In genomic region chr5:15518786-15519185, GRCh38 we compare ENCODE assay signal across 27 cellular contexts. TPM values are rescaled to one million over a fixed set of nuclear protein-coding genes. Genes with fewer than 3 reads are reported as not detected.
"Had no signal": no experiment of that assay in that cellular context is flagged by ENCODE, and none has a peak within 500 bp of the region (broad histone marks: within the 10 kb centered on the region; RNA-seq: fewer than 3 reads in every experiment).

No MANE protein-coding gene starts in this region.

- ATAC-seq: activated naive CD4-positive, alpha-beta T cell treated with anti-CD3 and anti-CD28 coated beads, Interleukin-2, amount 50 U/mL, for 72 hours; activated T-cell treated with anti-CD3 and anti-CD28 coated beads, Interleukin-2, amount 50 U/mL, for 72 hours had no signal

- H3K9me3 Mint-ChIP-seq: activated CD4-positive, alpha-beta T cell treated with anti-CD3 and anti-CD28 coated beads, Interleukin-2, amount 10 ng/mL, durations not matched to agents 7 days and 5 days; endodermal cell had no signal

- H3K27ac ChIP-seq: ascending aorta, coronary artery, dorsolateral prefrontal cortex, esophagus squamous epithelium had no signal

- H3K9me3 ChIP-seq: ascending aorta, esophagus squamous epithelium had no signal

- H3K4me3 ChIP-seq: ascending aorta, coronary artery, dorsolateral prefrontal cortex, esophagus squamous epithelium had no signal

- DNase-seq: activated CD4-positive, alpha-beta memory T cell treated with anti-CD3 and anti-CD28 coated beads, Interleukin-2, amount 10 ng/mL, durations not matched to agents 7 days and 5 days; activated CD4-positive, alpha-beta T cell treated with anti-CD3 and anti-CD28 coated beads for 1 hour; activated CD4-positive, alpha-beta T cell treated with anti-CD3 and anti-CD28 coated beads for 4 hours; activated CD4-positive, alpha-beta T cell treated with anti-CD3 and anti-CD28 coated beads, Interleukin-2, amount 10 ng/mL, durations not matched to agents 7 days and 5 days; activated CD4-positive, alpha-beta T cell treated with anti-CD3 and anti-CD28 coated beads, Interleukin-2, amount 50 U/mL, for 4 hours; activated CD8-positive, alpha-beta memory T cell treated with anti-CD3 and anti-CD28 coated beads, Interleukin-2, amount 50 U/mL, for 48 hours; activated gamma-delta T cell; activated naive CD4-positive, alpha-beta T cell; activated naive CD4-positive, alpha-beta T cell treated with anti-CD3 and anti-CD28 coated beads, Interleukin-2, amount 10 ng/mL, durations not matched to agents 7 days and 5 days; activated naive CD8-positive, alpha-beta T cell treated with anti-CD3 and anti-CD28 coated beads, Interleukin-2, amount 10 ng/mL, durations not matched to agents 7 days and 5 days; activated T-cell treated with anti-CD3 and anti-CD28 coated beads for 4 hours; activated T-cell treated with anti-CD3 and anti-CD28 coated beads, Interleukin-2, amount 50 U/mL, for 24 hours; activated T-cell treated with anti-CD3 and anti-CD28 coated beads, Interleukin-2, amount 50 U/mL, for 72 hours; dorsolateral prefrontal cortex; effector memory CD4-positive, alpha-beta T cell; endodermal cell; esophagus squamous epithelium; foreskin fibroblast; head of caudate nucleus; T-helper 2 cell had no signal

- H3K27me3 ChIP-seq: ascending aorta, dorsolateral prefrontal cortex, esophagus squamous epithelium had no signal

- H3K4me1 Mint-ChIP-seq: activated CD4-positive, alpha-beta memory T cell treated with anti-CD3 and anti-CD28 coated beads, Interleukin-2, amount 10 ng/mL, durations not matched to agents 7 days and 5 days; activated CD4-positive, alpha-beta T cell treated with anti-CD3 and anti-CD28 coated beads, Interleukin-2, amount 10 ng/mL, durations not matched to agents 7 days and 5 days; activated naive CD4-positive, alpha-beta T cell treated with anti-CD3 and anti-CD28 coated beads, Interleukin-2, amount 10 ng/mL, durations not matched to agents 7 days and 5 days; activated naive CD8-positive, alpha-beta T cell treated with anti-CD3 and anti-CD28 coated beads, Interleukin-2, amount 10 ng/mL, durations not matched to agents 7 days and 5 days; central memory CD8-positive, alpha-beta T cell; endodermal cell had no signal

- H3K27ac Mint-ChIP-seq: activated CD4-positive, alpha-beta memory T cell treated with anti-CD3 and anti-CD28 coated beads, Interleukin-2, amount 10 ng/mL, durations not matched to agents 7 days and 5 days; activated CD4-positive, alpha-beta T cell treated with anti-CD3 and anti-CD28 coated beads, Interleukin-2, amount 10 ng/mL, durations not matched to agents 7 days and 5 days; activated naive CD4-positive, alpha-beta T cell treated with anti-CD3 and anti-CD28 coated beads, Interleukin-2, amount 10 ng/mL, durations not matched to agents 7 days and 5 days; activated naive CD4-positive, alpha-beta T cell treated with anti-CD3 and anti-CD28 coated beads, Interleukin-2, amount 50 U/mL, for 72 hours; activated naive CD8-positive, alpha-beta T cell treated with anti-CD3 and anti-CD28 coated beads, Interleukin-2, amount 10 ng/mL, durations not matched to agents 7 days and 5 days; activated T-cell treated with anti-CD3 and anti-CD28 coated beads, Interleukin-2, amount 50 U/mL, for 24 hours; activated T-cell treated with anti-CD3 and anti-CD28 coated beads, Interleukin-2, amount 50 U/mL, for 72 hours; brain; dendritic cell treated with granulocyte-macrophage colony-stimulating factor and Interleukin-4, amounts not matched to agents 40 ng/mL and 50 ng/mL, for 4 days; endodermal cell had no signal

- H3K36me3 ChIP-seq: esophagus squamous epithelium had no signal

- H3K27me3 Mint-ChIP-seq: activated CD4-positive, alpha-beta memory T cell treated with anti-CD3 and anti-CD28 coated beads, Interleukin-2, amount 10 ng/mL, durations not matched to agents 7 days and 5 days; activated CD4-positive, alpha-beta T cell treated with anti-CD3 and anti-CD28 coated beads, Interleukin-2, amount 10 ng/mL, durations not matched to agents 7 days and 5 days; activated naive CD4-positive, alpha-beta T cell treated with anti-CD3 and anti-CD28 coated beads, Interleukin-2, amount 10 ng/mL, durations not matched to agents 7 days and 5 days; activated naive CD8-positive, alpha-beta T cell treated with anti-CD3 and anti-CD28 coated beads, Interleukin-2, amount 10 ng/mL, durations not matched to agents 7 days and 5 days; activated T-cell treated with anti-CD3 and anti-CD28 coated beads, Interleukin-2, amount 50 U/mL, for 24 hours; brain; central memory CD8-positive, alpha-beta T cell; dendritic cell treated with granulocyte-macrophage colony-stimulating factor and Interleukin-4, amounts not matched to agents 40 ng/mL and 50 ng/mL, for 4 days had no signal

- H3K4me3 Mint-ChIP-seq: activated CD4-positive, alpha-beta memory T cell treated with anti-CD3 and anti-CD28 coated beads, Interleukin-2, amount 10 ng/mL, durations not matched to agents 7 days and 5 days; activated CD4-positive, alpha-beta T cell treated with anti-CD3 and anti-CD28 coated beads, Interleukin-2, amount 10 ng/mL, durations not matched to agents 7 days and 5 days; activated naive CD4-positive, alpha-beta T cell treated with anti-CD3 and anti-CD28 coated beads, Interleukin-2, amount 10 ng/mL, durations not matched to agents 7 days and 5 days; activated naive CD8-positive, alpha-beta T cell treated with anti-CD3 and anti-CD28 coated beads, Interleukin-2, amount 10 ng/mL, durations not matched to agents 7 days and 5 days; activated T-cell treated with anti-CD3 and anti-CD28 coated beads, Interleukin-2, amount 50 U/mL, for 24 hours; activated T-cell treated with anti-CD3 and anti-CD28 coated beads, Interleukin-2, amount 50 U/mL, for 72 hours; brain; central memory CD8-positive, alpha-beta T cell; dendritic cell treated with granulocyte-macrophage colony-stimulating factor and Interleukin-4, amounts not matched to agents 40 ng/mL and 50 ng/mL, for 4 days; endodermal cell had no signal

- H3K36me3 Mint-ChIP-seq: activated naive CD4-positive, alpha-beta T cell treated with anti-CD3 and anti-CD28 coated beads, Interleukin-2, amount 10 ng/mL, durations not matched to agents 7 days and 5 days; activated naive CD4-positive, alpha-beta T cell treated with anti-CD3 and anti-CD28 coated beads, Interleukin-2, amount 50 U/mL, for 72 hours; activated naive CD8-positive, alpha-beta T cell treated with anti-CD3 and anti-CD28 coated beads, Interleukin-2, amount 10 ng/mL, durations not matched to agents 7 days and 5 days had no signal

RNA-seq across cellular contexts. Expression of gene FBXL7, which starts 18.8 kb away (rescaled TPM):
- total RNA-seq: activated CD4-positive, alpha-beta memory T cell treated with anti-CD3 and anti-CD28 coated beads, Interleukin-2, amount 10 ng/mL, durations not matched to agents 7 days and 5 days; activated CD4-positive, alpha-beta T cell treated with anti-CD3 and anti-CD28 coated beads, Interleukin-2, amount 10 ng/mL, durations not matched to agents 7 days and 5 days; activated naive CD4-positive, alpha-beta T cell treated with anti-CD3 and anti-CD28 coated beads, Interleukin-2, amount 50 U/mL, for 72 hours; activated naive CD8-positive, alpha-beta T cell treated with anti-CD3 and anti-CD28 coated beads, Interleukin-2, amount 10 ng/mL, durations not matched to agents 7 days and 5 days; activated T-cell treated with anti-CD3 and anti-CD28 coated beads, Interleukin-2, amount 50 U/mL, for 72 hours; T-helper 1 cell treated with Interleukin-12 subunit alpha and Interleukin-12 subunit beta and Interleukin-4 antibody, amounts not matched to agents 30 ng/mL and 1 ng/mL, for 36 hours had no signal
